Comparison of ENCODE assay signal across 18 cellular contexts in genomic region chr4:4456351-4456750, GRCh38.
DNase-seq lines count a peak whose midpoint lies in the region; ATAC-seq, FAIRE-seq and TF ChIP-seq lines count a peak whose summit lies in the region.
"Had no signal": no experiment of that assay in that cellular context is flagged by ENCODE, and none has a peak within 500 bp of the region (broad histone marks: within the 10 kb centered on the region; RNA-seq: fewer than 3 reads in every experiment).

No MANE protein-coding gene starts in this region.

- peaks cover 23% of the 10 kb centered on the region for H3F3A ChIP-seq in MM.1S (ENCODE audit: insufficient read depth, low read length)

- H4K20me1 ChIP-seq in MM.1S (ENCODE audit: insufficient read depth, low read length) = no peaks in the 10 kb centered on the region

- H3K4me3 ChIP-seq in MM.1S (ENCODE audit: low read length) (no peak overlapping the region), bronchial epithelial cell (ENCODE audit: low read depth, low read length) (no peak overlapping the region)
- H3K4me3 ChIP-seq: gastrocnemius medialis, thoracic aorta had no signal

- no peak overlapping the region for H2AFZ ChIP-seq in MM.1S (ENCODE audit: low read length)

- H3K9ac ChIP-seq in MM.1S (ENCODE audit: low read length) = no peak overlapping the region

- FAIRE-seq in bronchial epithelial cell (lab: Jason Lieb, UNC) = no peak

- no peak for TF ChIP-seq CTCF in MM.1S (IDR thresholded peaks at IDR 0.05; ENCODE audit: low read length)
- TF ChIP-seq CTCF in bronchial epithelial cell (IDR thresholded peaks at IDR 0.05; ENCODE audit: insufficient read depth, low read length, severe bottlenecking) = no peak

- ATAC-seq in HG02798 (IDR thresholded peaks at IDR 0.05; ENCODE audit: poor library complexity, unreplicated experiment) = no peak
- ATAC-seq: activated CD4-positive, alpha-beta T cell treated with anti-CD3 and anti-CD28 coated beads for 36 hours; gastrocnemius medialis; right cardiac atrium; stimulated activated memory B cell treated with anti-CD40 and anti-IgM and Interleukin-4, amounts not matched to agents 10 μg/mL and 1 μg/mL and 100 μg/mL, for 72 hours had no signal

- no peaks in the 10 kb centered on the region for H3K9me2 ChIP-seq in MM.1S (replicated peaks; ENCODE audit: insufficient read depth, low read length)

- H3K9me3 ChIP-seq in MM.1S (replicated peaks; ENCODE audit: insufficient read depth, low read length) = no peaks in the 10 kb centered on the region
- H3K9me3 ChIP-seq: gastrocnemius medialis, thoracic aorta had no signal

- H3K4me1 ChIP-seq in MM.1S (ENCODE audit: low read length) = peaks cover 54% of the 10 kb centered on the region
- H3K4me1 ChIP-seq: gastrocnemius medialis had no signal

- DNase-seq in EL (peak; percentile 17), MM.1S (no peak), bronchial epithelial cell (ENCODE audit: low read depth) (peak; percentile 48), kidney tubule cell (ENCODE audit: low spot score) (peak; percentile 86), AML-193 (lab: John Stamatoyannopoulos, UW) (no peak), NCI-H2107 treated with DMSO at 0.1 percent for 48 hours (lab: John Stamatoyannopoulos, UW; ENCODE audit: unreplicated experiment) (no peak), UCSD-AML1 (lab: John Stamatoyannopoulos, UW; ENCODE audit: unreplicated experiment) (no peak)
- DNase-seq: activated CD4-positive, alpha-beta T cell treated with anti-CD3 and anti-CD28 coated beads for 36 hours; CD4-positive, alpha-beta memory T cell; cortex of kidney; gastrocnemius medialis; NCI-H146; NCI-H82; right cardiac atrium had no signal

- H3K27me3 ChIP-seq in MM.1S (replicated peaks; ENCODE audit: insufficient read depth, low read length) (no peaks in the 10 kb centered on the region), bronchial epithelial cell (ENCODE audit: control insufficient read depth, insufficient read depth, low read length) (no peaks in the 10 kb centered on the region)
- H3K27me3 ChIP-seq: gastrocnemius medialis had no signal

- 0 out of 2 replicates have a peak, but pooled peaks cover 7% of the 10 kb centered on the region for H3K79me2 ChIP-seq in MM.1S (ENCODE audit: low read length)

- no peak overlapping the region for H3K4me2 ChIP-seq in MM.1S (ENCODE audit: low read depth, low read length)

- H3K27ac ChIP-seq in MM.1S (ENCODE audit: low read length) = peak overlapping the region; percentile 87; the same call in 1 of the 2 replicates
- H3K27ac ChIP-seq: epithelial cell of prostate, gastrocnemius medialis, thoracic aorta had no signal

- H3K36me3 ChIP-seq in MM.1S (replicated peaks; ENCODE audit: insufficient read depth, low read length) (no peaks in the 10 kb centered on the region), bronchial epithelial cell (ENCODE audit: control insufficient read depth, insufficient read depth, low read length) (peaks cover 1% of the 10 kb centered on the region)

Comparison
In these comparisons a context has a peak if more than half of its experiments do, and no peak if none do; other contexts are left out.
1. DNase-seq: peak in EL (single experiment), bronchial epithelial cell (single experiment) and kidney tubule cell (single experiment); none in MM.1S (single experiment), AML-193 (0 of 2), NCI-H2107 treated with DMSO at 0.1 percent for 48 hours (single experiment) and UCSD-AML1 (single experiment).